In the genomic region with DNA sequence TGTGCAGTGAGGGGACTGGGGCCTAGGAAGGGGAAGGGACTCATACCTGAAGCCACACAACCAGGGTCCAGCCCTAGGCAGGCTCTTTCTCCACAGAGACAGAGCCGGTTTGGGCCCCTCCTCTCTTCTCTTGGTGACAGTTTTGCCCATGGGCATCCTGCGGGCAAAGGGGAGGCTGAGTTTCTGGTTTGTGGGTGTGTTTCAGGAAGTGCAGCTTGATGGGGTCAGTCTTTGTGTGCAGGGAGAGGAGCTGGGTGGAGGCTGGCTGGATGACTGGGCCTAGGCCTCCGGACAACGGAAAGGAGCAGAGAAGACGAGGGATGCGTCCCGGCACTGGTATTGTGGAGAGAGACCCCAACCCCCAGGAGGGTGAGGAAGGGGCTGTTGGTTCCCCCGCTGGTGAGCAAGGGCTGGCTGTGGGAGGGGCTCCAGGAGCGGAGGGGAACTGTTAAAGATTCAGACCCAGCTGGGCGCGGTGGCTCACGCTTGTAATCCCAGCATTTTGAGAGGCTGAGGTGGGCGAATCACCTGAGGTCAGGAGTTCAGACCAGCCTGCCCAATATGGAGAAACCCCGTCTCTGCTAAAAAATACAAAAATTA, we compare ENCODE assay signal across 15 cellular contexts. TPM values are rescaled to one million over a fixed set of nuclear protein-coding genes. Genes with fewer than 3 reads are reported as not detected.
DNase-seq lines count a peak whose midpoint lies in the region; ATAC-seq and TF ChIP-seq lines count a peak whose summit lies in the region.
"Had no signal": no experiment of that assay in that cellular context is flagged by ENCODE, and none has a peak within 500 bp of the region (broad histone marks: within the 10 kb centered on the region; RNA-seq: fewer than 3 reads in every experiment).

No MANE protein-coding gene starts in this region.

- H3K9me3 ChIP-seq in Caco-2, result no peaks in the 10 kb centered on the region
- H3K9me3 ChIP-seq in OCI-LY3 (ENCODE audit: insufficient read depth, low read length), result peaks cover 4% of the 10 kb centered on the region; the same call in 1 of the 2 replicates
- no peaks in the 10 kb centered on the region for H3K9me3 ChIP-seq in adrenal gland (replicated peaks in 1 of 3)
- H3K9me3 ChIP-seq: BE2C, testis had no signal

- H2AFZ ChIP-seq in OCI-LY3 (ENCODE audit: low read depth, low read length), result no peak overlapping the region

- H3K4me2 ChIP-seq in OCI-LY3 (ENCODE audit: low read length), result peak overlapping the region; percentile 93

- H3K4me3 ChIP-seq in AG09309 (ENCODE audit: control insufficient read depth, low read depth, low read length) (no peak overlapping the region), Caco-2 (ENCODE audit: low read depth, low read length) (no peak overlapping the region), OCI-LY3 (ENCODE audit: low read length) (peak overlapping the region; percentile 73), adrenal gland (no peak overlapping the region)
- H3K4me3 ChIP-seq: testis had no signal

- H3K4me3 Mint-ChIP-seq in Caco-2 (ENCODE audit: unreplicated experiment), result peak overlapping the region; percentile 15
- H3K4me3 Mint-ChIP-seq: activated naive CD4-positive, alpha-beta T cell treated with anti-CD3 and anti-CD28 coated beads, Interleukin-2, amount 50 U/mL, for 24 hours had no signal

- H3K27me3 Mint-ChIP-seq in Caco-2 (ENCODE audit: insufficient read depth, unreplicated experiment), result no peaks in the 10 kb centered on the region
- H3K27me3 Mint-ChIP-seq: activated naive CD4-positive, alpha-beta T cell treated with anti-CD3 and anti-CD28 coated beads, Interleukin-2, amount 50 U/mL, for 24 hours had no signal

- ATAC-seq in esophagus mucosa, result peak; percentile 8
- ATAC-seq in GM21737 (IDR thresholded peaks at IDR 0.05; ENCODE audit: unreplicated experiment), result no peak
- ATAC-seq: activated CD4-positive, CD25-positive, alpha-beta regulatory T cell treated with anti-CD3 and anti-CD28 coated beads, Interleukin-2, amount 50 U/mL, for 24 hours; sciatic nerve had no signal

- no peaks in the 10 kb centered on the region for H3K27me3 ChIP-seq in Caco-2 (replicated peaks; ENCODE audit: control insufficient read depth, insufficient read depth, low read length)
- no peaks in the 10 kb centered on the region for H3K27me3 ChIP-seq in OCI-LY3 (ENCODE audit: low read depth, low read length)
- H3K27me3 ChIP-seq in adrenal gland, result no peaks in the 10 kb centered on the region
- H3K27me3 ChIP-seq: BE2C, testis had no signal

- H3K9me3 Mint-ChIP-seq in Caco-2 (ENCODE audit: unreplicated experiment), result peaks cover 10% of the 10 kb centered on the region
- H3K9me3 Mint-ChIP-seq: activated naive CD4-positive, alpha-beta T cell treated with anti-CD3 and anti-CD28 coated beads, Interleukin-2, amount 50 U/mL, for 24 hours had no signal

- peak overlapping the region; percentile 45 for H3K27ac Mint-ChIP-seq in Caco-2 (ENCODE audit: unreplicated experiment)
- H3K27ac Mint-ChIP-seq: activated naive CD4-positive, alpha-beta T cell treated with anti-CD3 and anti-CD28 coated beads, Interleukin-2, amount 50 U/mL, for 24 hours had no signal

- no peaks in the 10 kb centered on the region for H3K4me1 Mint-ChIP-seq in Caco-2 (ENCODE audit: low read depth, unreplicated experiment)

- 81 to 91% (median 88%) methylated on average over 13 to 14 of the region's 14 CpGs for WGBS in adrenal gland, 4 donors

- DNase-seq in AG09309 (ENCODE audit: low read depth) (no peak), Caco-2 (no peak), adrenal gland (no peak), GM10248 (ENCODE audit: extremely low spot score) (no peak), NCI-H1436 (lab: John Stamatoyannopoulos, UW) (no peak)
- DNase-seq: effector CD4-positive, alpha-beta T cell; NCI-H1105 treated with DMSO at 0.1 percent for 48 hours had no signal

- CTCF ChIA-PET in Caco-2 (lab: Charles Lee) (no interaction called here), GM10248 (lab: Yijun Ruan, JAX) (no interaction called here)

- peaks cover 6% of the 10 kb centered on the region for H3K36me3 Mint-ChIP-seq in Caco-2 (ENCODE audit: insufficient read depth, unreplicated experiment)

- no peak overlapping the region for H3K9ac ChIP-seq in OCI-LY3 (ENCODE audit: low read length)

- H3K79me2 ChIP-seq in OCI-LY3 (ENCODE audit: low read length), result no peaks in the 10 kb centered on the region

- H3K27ac ChIP-seq in OCI-LY3 (ENCODE audit: low read length) (no peak overlapping the region), adrenal gland (no peak overlapping the region)
- H3K27ac ChIP-seq: testis had no signal

- H4K20me1 ChIP-seq in OCI-LY3 (ENCODE audit: insufficient read depth, low read length), result no peaks in the 10 kb centered on the region

- TF ChIP-seq CTCF in AG09309 (IDR thresholded peaks at IDR 0.05; ENCODE audit: control insufficient read depth, insufficient read depth, low read depth, low read length, missing control alignments), result peak; percentile 3
- no peak for TF ChIP-seq CTCF in Caco-2 (IDR thresholded peaks at IDR 0.05; ENCODE audit: insufficient read depth in 1 of 2, low read depth in 1 of 2, low read length in 1 of 2, severe bottlenecking in 1 of 2, unreplicated experiment in 1 of 2)
- no peak for TF ChIP-seq CTCF in OCI-LY3 (IDR thresholded peaks at IDR 0.05; ENCODE audit: low read depth, low read length)
- TF ChIP-seq CTCF in adrenal gland (IDR thresholded peaks at IDR 0.05), result no peak
- TF ChIP-seq CTCF in GM10248 (IDR thresholded peaks at IDR 0.05; ENCODE audit: control extremely low read depth, extremely low read depth, low read depth, missing control alignments), result no peak

- intact Hi-C loops in Caco-2 (cut with micrococcal nuclease; ENCODE audit: unreplicated experiment), result no loop called here
- intact Hi-C loops in adrenal gland (cut with DNase I), result no loop called here

- no TSS peak for BruUV-seq in Caco-2 (replicated peaks; lab: Mats Ljungman, UMichigan)

- H3K36me3 ChIP-seq in Caco-2 (ENCODE audit: control insufficient read depth, insufficient read depth, low read length) (no peaks in the 10 kb centered on the region), OCI-LY3 (replicated peaks; ENCODE audit: low read depth, low read length) (no peaks in the 10 kb centered on the region), adrenal gland (replicated peaks in 1 of 2) (no peaks in the 10 kb centered on the region)
- H3K36me3 ChIP-seq: BE2C had no signal

- POLR2A ChIA-PET in Caco-2 (lab: Charles Lee), result no interaction called here
- POLR2A ChIA-PET in GM10248 (lab: Yijun Ruan, JAX), result no interaction called here

- H3K4me1 ChIP-seq in Caco-2 (peaks cover 12% of the 10 kb centered on the region), OCI-LY3 (ENCODE audit: low read length) (peaks cover 25% of the 10 kb centered on the region), adrenal gland (replicated peaks in 1 of 2) (peaks cover 0 to 12% of the 10 kb centered on the region in 2 donors)

- no peak for TF ChIP-seq POLR2A in adrenal gland (IDR thresholded peaks at IDR 0.05)

RNA-seq across cellular contexts. Expression of gene CELSR1, which starts 23.4 kb away (rescaled TPM):
- total RNA-seq in Caco-2 (2022) (29.5 and 33.2 TPM in 2 replicates), esophagus mucosa (36.0 TPM), adrenal gland (1 to 10 TPM; 1.1 to 4.3 (median 2.6) TPM)
- polyA plus RNA-seq in adrenal gland, result 1 to 10 TPM in 2 of 3 donors, under 1 TPM in 1; 0.71 to 3.1 (median 1.6) TPM

RNA-seq across cellular contexts. Expression of gene GRAMD4, which starts 59.4 kb away (rescaled TPM):
- total RNA-seq in Caco-2 (2022) (20.8 and 23.4 TPM in 2 replicates), esophagus mucosa (37.7 TPM), adrenal gland (100 to 1,000 TPM in 3 of 8 donors, 10 to 100 TPM in 5; 38.8 to 241 (median 80.6) TPM)
- polyA plus RNA-seq in adrenal gland, result 10 to 100 TPM; 18.4 to 93.7 (median 39.0) TPM
